In the genomic region with DNA sequence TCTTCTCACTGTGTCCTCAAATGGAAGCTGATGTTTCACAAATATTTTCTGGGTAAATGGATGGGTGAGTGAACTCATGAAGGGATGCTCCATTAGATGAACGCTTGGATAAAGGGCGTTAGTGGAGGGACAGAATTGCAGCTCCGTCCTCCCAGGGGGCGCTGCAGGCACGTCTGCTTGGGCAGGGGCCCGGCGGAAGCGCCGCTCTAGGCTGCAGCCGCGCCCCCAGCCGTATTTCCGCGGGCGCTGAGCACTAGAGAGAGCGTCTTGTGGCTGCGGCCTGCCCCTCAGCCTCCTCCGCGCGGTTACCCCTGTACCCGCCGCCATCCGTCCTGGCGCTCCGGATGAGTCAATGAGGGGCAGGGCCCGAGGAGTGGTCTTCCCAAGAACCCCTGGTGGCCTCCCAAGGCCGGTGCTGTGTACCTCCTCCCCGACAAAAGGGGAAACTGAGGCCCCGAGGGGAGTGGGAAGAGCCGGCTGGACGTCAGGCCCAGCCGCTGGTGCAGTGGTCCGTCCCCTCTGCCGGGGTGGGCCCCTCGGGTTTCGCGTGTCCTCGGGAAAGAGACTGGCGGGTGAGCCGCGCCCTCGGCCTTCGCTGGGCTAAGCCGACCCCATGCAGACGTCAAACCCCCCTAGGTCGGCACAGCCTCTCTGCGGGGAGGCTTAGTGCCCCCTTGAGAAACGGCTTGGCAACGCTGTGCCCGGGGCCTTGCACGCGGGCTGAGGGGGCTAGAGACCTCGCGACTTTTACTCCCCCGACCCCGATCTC, we compare ENCODE assay signal across 8 cellular contexts. TPM values are rescaled to one million over a fixed set of nuclear protein-coding genes. Genes with fewer than 3 reads are reported as not detected.
A peak's percentile ranks its signal among the peaks of the same experiment; 100 is the strongest.
DNase-seq lines count a peak whose midpoint lies in the region; ATAC-seq and TF ChIP-seq lines count a peak whose summit lies in the region.

No MANE protein-coding gene starts in this region.

- H3K4me3 ChIP-seq in cardiac fibroblast (replicated peaks in 1 of 2; ENCODE audit: low read depth in 2 of 2, low read length in 2 of 2), result peak overlapping the region; percentile 92 to 97
- peak overlapping the region; percentile 98 for H3K4me3 ChIP-seq in smooth muscle cell

- H3K9me3 Mint-ChIP-seq in WTC11 (no peaks in the 10 kb centered on the region), immature natural killer cell (peaks cover 0 to 2% (median 0%) of the 10 kb centered on the region in 6 donors)

- H3K27ac ChIP-seq in smooth muscle cell (ENCODE audit: low read depth), result peak overlapping the region; percentile 73

- no peaks in the 10 kb centered on the region for H3F3A ChIP-seq in smooth muscle cell (ENCODE audit: low read depth)

- H3K36me3 Mint-ChIP-seq in WTC11 (peaks cover 20% of the 10 kb centered on the region), immature natural killer cell (peaks cover 10 to 28% (median 19%) of the 10 kb centered on the region in 3 donors)

- H3K4me1 ChIP-seq in smooth muscle cell (ENCODE audit: low read depth), result peaks cover 5% of the 10 kb centered on the region

- peak overlapping the region; percentile 92 for H2AFZ ChIP-seq in smooth muscle cell (ENCODE audit: low read depth)

- DNase-seq in AG08395 (ENCODE audit: low spot score), result peak; percentile 90
- peak; percentile 93 for DNase-seq in NCI-H2227 treated with DMSO at 0.1 percent for 48 hours (lab: John Stamatoyannopoulos, UW)
- DNase-seq in WTC11 (ENCODE audit: low spot score), result peak; percentile 94
- peak; percentile 95 to 97 for DNase-seq in cardiac fibroblast (ENCODE audit: low read depth in 2 of 2)
- DNase-seq in immature natural killer cell, result peak; percentile 90 to 92 (median 91)
- DNase-seq in smooth muscle cell (lab: John Stamatoyannopoulos, UW; ENCODE audit: unreplicated experiment), result peak; percentile 63

- TF ChIP-seq CTCF in WTC11 (IDR thresholded peaks at IDR 0.05) (peak; percentile 86), cardiac fibroblast (IDR thresholded peaks at IDR 0.05; ENCODE audit: low read depth, low read length) (peak; percentile 90), smooth muscle cell (IDR thresholded peaks at IDR 0.05; ENCODE audit: borderline replicate concordance, insufficient read depth, poor library complexity, severe bottlenecking) (peak; percentile 89)

- no peaks in the 10 kb centered on the region for H3K79me2 ChIP-seq in smooth muscle cell (ENCODE audit: low read depth)

- 4% methylated on average over 43 of the region's 56 CpGs for WGBS in smooth muscle cell (ENCODE audit: low lambda C conversion rate)

- H3K27ac Mint-ChIP-seq in WTC11 (no peak overlapping the region), immature natural killer cell (peak overlapping the region; percentile 80 to 93 (median 84))

- H3K4me1 Mint-ChIP-seq in WTC11 (peaks cover 15% of the 10 kb centered on the region), immature natural killer cell (peaks cover 24 to 29% of the 10 kb centered on the region in 2 donors)

- POLR2A ChIA-PET in WTC11 (lab: Charles Lee), result interaction anchor here (0.9 to 2.8 kb wide), 5 partner anchors 9 to 38 kb away, joined by 3 to 21 read pairs (median 8); a partner anchor contains a TSS

- peak overlapping the region; percentile 99 for H3K4me2 ChIP-seq in smooth muscle cell

- no peaks in the 10 kb centered on the region for H3K36me3 ChIP-seq in smooth muscle cell (ENCODE audit: low read depth)

- H4K20me1 ChIP-seq in smooth muscle cell (ENCODE audit: low read depth), result no peaks in the 10 kb centered on the region

- H3K27me3 ChIP-seq in smooth muscle cell (ENCODE audit: low read depth), result no peaks in the 10 kb centered on the region

- H3K27me3 Mint-ChIP-seq in WTC11 (ENCODE audit: low read depth) (no peaks in the 10 kb centered on the region), immature natural killer cell (ENCODE audit: low read depth in 3 of 3) (peaks cover 5 to 13% (median 5%) of the 10 kb centered on the region in 3 donors)

- CTCF ChIA-PET in WTC11 (lab: Charles Lee), result interaction anchor here (0.6 to 2.8 kb wide), 15 partner anchors 9 to 498 kb away, joined by 3 to 65 read pairs (median 4); a partner anchor contains a TSS

- H3K4me3 Mint-ChIP-seq in WTC11, result peak overlapping the region; percentile 78
- peak overlapping the region; percentile 84 to 89 (median 85) for H3K4me3 Mint-ChIP-seq in immature natural killer cell

- ATAC-seq in GM18909 (IDR thresholded peaks at IDR 0.05; ENCODE audit: poor library complexity, unreplicated experiment) (peak; percentile 86), HG03175 (IDR thresholded peaks at IDR 0.05; ENCODE audit: unreplicated experiment) (peak; percentile 76), WTC11 (peak; percentile 95)

- no peaks in the 10 kb centered on the region for H3K9me3 ChIP-seq in smooth muscle cell (replicated peaks; ENCODE audit: low read depth)

- H3K9ac ChIP-seq in smooth muscle cell (ENCODE audit: low read depth), result peak overlapping the region; percentile 93

TF ChIP-seq in WTC11, 78 proteins besides CTCF, POLR2A, EP300 and RAD21 (continues in another document):
- no peak for TF ChIP-seq ZNF396 (CRISPR knock-in tag; IDR thresholded peaks at IDR 0.05; ENCODE audit: borderline replicate concordance)
- TF ChIP-seq ZBTB21 (CRISPR knock-in tag; IDR thresholded peaks at IDR 0.05; ENCODE audit: borderline replicate concordance), result no peak
- TF ChIP-seq, protein P1, sequence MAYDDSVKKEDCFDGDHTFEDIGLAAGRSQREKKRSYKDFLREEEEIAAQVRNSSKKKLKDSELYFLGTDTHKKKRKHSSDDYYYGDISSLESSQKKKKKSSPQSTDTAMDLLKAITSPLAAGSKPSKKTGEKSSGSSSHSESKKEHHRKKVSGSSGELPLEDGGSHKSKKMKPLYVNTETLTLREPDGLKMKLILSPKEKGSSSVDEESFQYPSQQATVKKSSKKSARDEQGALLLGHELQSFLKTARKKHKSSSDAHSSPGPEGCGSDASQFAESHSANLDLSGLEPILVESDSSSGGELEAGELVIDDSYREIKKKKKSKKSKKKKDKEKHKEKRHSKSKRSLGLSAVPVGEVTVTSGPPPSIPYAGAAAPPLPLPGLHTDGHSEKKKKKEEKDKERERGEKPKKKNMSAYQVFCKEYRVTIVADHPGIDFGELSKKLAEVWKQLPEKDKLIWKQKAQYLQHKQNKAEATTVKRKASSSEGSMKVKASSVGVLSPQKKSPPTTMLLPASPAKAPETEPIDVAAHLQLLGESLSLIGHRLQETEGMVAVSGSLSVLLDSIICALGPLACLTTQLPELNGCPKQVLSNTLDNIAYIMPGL (CRISPR knock-in tag; IDR thresholded peaks at IDR 0.05), result peak; percentile 87
- TF ChIP-seq, protein P2, sequence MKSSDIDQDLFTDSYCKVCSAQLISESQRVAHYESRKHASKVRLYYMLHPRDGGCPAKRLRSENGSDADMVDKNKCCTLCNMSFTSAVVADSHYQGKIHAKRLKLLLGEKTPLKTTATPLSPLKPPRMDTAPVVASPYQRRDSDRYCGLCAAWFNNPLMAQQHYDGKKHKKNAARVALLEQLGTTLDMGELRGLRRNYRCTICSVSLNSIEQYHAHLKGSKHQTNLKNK (CRISPR knock-in tag; IDR thresholded peaks at IDR 0.05), result no peak
- TF ChIP-seq FOXK1 (CRISPR knock-in tag; IDR thresholded peaks at IDR 0.05), result peak; percentile 86
- peak; percentile 65 for TF ChIP-seq FOXP1 (CRISPR knock-in tag; IDR thresholded peaks at IDR 0.05; ENCODE audit: borderline replicate concordance)
- TF ChIP-seq, protein P3, sequence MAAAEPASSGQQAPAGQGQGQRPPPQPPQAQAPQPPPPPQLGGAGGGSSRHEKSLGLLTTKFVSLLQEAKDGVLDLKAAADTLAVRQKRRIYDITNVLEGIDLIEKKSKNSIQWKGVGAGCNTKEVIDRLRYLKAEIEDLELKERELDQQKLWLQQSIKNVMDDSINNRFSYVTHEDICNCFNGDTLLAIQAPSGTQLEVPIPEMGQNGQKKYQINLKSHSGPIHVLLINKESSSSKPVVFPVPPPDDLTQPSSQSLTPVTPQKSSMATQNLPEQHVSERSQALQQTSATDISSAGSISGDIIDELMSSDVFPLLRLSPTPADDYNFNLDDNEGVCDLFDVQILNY (CRISPR knock-in tag; IDR thresholded peaks at IDR 0.05), result peak; percentile 30; the same call in 1 of the 2 replicates
- TF ChIP-seq, protein P4, sequence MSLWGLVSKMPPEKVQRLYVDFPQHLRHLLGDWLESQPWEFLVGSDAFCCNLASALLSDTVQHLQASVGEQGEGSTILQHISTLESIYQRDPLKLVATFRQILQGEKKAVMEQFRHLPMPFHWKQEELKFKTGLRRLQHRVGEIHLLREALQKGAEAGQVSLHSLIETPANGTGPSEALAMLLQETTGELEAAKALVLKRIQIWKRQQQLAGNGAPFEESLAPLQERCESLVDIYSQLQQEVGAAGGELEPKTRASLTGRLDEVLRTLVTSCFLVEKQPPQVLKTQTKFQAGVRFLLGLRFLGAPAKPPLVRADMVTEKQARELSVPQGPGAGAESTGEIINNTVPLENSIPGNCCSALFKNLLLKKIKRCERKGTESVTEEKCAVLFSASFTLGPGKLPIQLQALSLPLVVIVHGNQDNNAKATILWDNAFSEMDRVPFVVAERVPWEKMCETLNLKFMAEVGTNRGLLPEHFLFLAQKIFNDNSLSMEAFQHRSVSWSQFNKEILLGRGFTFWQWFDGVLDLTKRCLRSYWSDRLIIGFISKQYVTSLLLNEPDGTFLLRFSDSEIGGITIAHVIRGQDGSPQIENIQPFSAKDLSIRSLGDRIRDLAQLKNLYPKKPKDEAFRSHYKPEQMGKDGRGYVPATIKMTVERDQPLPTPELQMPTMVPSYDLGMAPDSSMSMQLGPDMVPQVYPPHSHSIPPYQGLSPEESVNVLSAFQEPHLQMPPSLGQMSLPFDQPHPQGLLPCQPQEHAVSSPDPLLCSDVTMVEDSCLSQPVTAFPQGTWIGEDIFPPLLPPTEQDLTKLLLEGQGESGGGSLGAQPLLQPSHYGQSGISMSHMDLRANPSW (CRISPR knock-in tag; conservative IDR thresholded peaks at IDR 0.05; ENCODE audit: low read depth), result no peak
- TF ChIP-seq, protein P5, sequence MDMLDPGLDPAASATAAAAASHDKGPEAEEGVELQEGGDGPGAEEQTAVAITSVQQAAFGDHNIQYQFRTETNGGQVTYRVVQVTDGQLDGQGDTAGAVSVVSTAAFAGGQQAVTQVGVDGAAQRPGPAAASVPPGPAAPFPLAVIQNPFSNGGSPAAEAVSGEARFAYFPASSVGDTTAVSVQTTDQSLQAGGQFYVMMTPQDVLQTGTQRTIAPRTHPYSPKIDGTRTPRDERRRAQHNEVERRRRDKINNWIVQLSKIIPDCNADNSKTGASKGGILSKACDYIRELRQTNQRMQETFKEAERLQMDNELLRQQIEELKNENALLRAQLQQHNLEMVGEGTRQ (CRISPR knock-in tag; IDR thresholded peaks at IDR 0.05), result no peak
- TF ChIP-seq ZNF232 (CRISPR knock-in tag; IDR thresholded peaks at IDR 0.05), result peak; percentile 83; the same call in 1 of the 2 replicates

RNA-seq across cellular contexts. Expression of a gene that starts 11.5 kb away (rescaled TPM):
- total RNA-seq in WTC11 (2021) (52.0 to 71.6 TPM (median 57.4 TPM) in 3 replicates), smooth muscle cell (5.5 and 6.7 TPM in 2 replicates)
- polyA plus RNA-seq in immature natural killer cell (10 to 100 TPM; 42.8 to 86.0 (median 44.9) TPM), smooth muscle cell (19.6 and 26.4 TPM in 2 replicates)

RNA-seq across cellular contexts. Expression of a gene that starts 26.0 kb away (rescaled TPM):
- total RNA-seq in WTC11 (2021) (29.4 to 36.7 TPM (median 31.4 TPM) in 3 replicates), smooth muscle cell (33.3 and 43.2 TPM in 2 replicates)
- polyA plus RNA-seq in immature natural killer cell (10 to 100 TPM in 2 of 3 donors, 1 to 10 TPM in 1; 7.5 to 16.7 (median 14.7) TPM), smooth muscle cell (8.9 and 11.4 TPM in 2 replicates)

Comparison
In these comparisons a context has a peak if more than half of its experiments do, and no peak if none do; other contexts are left out.
1. Peak in every context shown above with its lines: DNase-seq, ATAC-seq, H3K4me3 ChIP-seq and H3K27ac ChIP-seq.